17 cellular contexts compared by ENCODE assay signal in genomic region chr3:108471346-108471935, GRCh38. TPM values are rescaled to one million over a fixed set of nuclear protein-coding genes. Genes with fewer than 3 reads are reported as not detected.
DNase-seq lines count a peak whose midpoint lies in the region; ATAC-seq, FAIRE-seq and TF ChIP-seq lines count a peak whose summit lies in the region.
"Had no signal": no experiment of that assay in that cellular context is flagged by ENCODE, and none has a peak within 500 bp of the region (broad histone marks: within the 10 kb centered on the region; RNA-seq: fewer than 3 reads in every experiment).

No MANE protein-coding gene starts in this region.

- no peak overlapping the region for H2AFZ ChIP-seq in astrocyte (ENCODE audit: low read depth, low read length)

- peak overlapping the region; percentile 77 for H3K4me2 ChIP-seq in astrocyte (ENCODE audit: low read length)

- no TSS peak for BruUV-seq in MCF 10A (replicated peaks; lab: Mats Ljungman, UMichigan)

- TF ChIP-seq CTCF in MCF 10A (IDR thresholded peaks at IDR 0.05; ENCODE audit: unreplicated experiment) (no peak), breast epithelium (IDR thresholded peaks at IDR 0.05) (no peak), astrocyte (IDR thresholded peaks at IDR 0.05; ENCODE audit: insufficient read depth, low read depth, low read length) (no peak), foreskin keratinocyte (conservative IDR thresholded peaks at IDR 0.05) (no peak), GM20000 (IDR thresholded peaks at IDR 0.05; ENCODE audit: extremely low read depth, missing control alignments) (no peak)
- TF ChIP-seq CTCF in CD8-positive, alpha-beta T cell (IDR thresholded peaks at IDR 0.05), result no peak

- CTCF ChIA-PET in MCF 10A (lab: Yijun Ruan, JAX), result interaction anchor here (1.3 kb wide), 1 partner anchor 81 kb away, joined by 4 read pairs; no protein-coding TSS in a partner anchor
- CTCF ChIA-PET in CD8-positive, alpha-beta T cell (lab: Charles Lee), result interaction anchor here (0.9 kb wide), 1 partner anchor 545 kb away, joined by 3 read pairs; no protein-coding TSS in a partner anchor

- H3K4me1 Mint-ChIP-seq in MCF 10A (ENCODE audit: insufficient read depth, unreplicated experiment) (peaks cover 21% of the 10 kb centered on the region), astrocyte (ENCODE audit: low read depth, unreplicated experiment) (peaks cover 25% of the 10 kb centered on the region)
- no peaks in the 10 kb centered on the region for H3K4me1 Mint-ChIP-seq in CD8-positive, alpha-beta T cell (ENCODE audit: low read depth)
- H3K4me1 Mint-ChIP-seq: CD8-positive, alpha-beta memory T cell had no signal

- H3K27ac Mint-ChIP-seq in MCF 10A (ENCODE audit: low read depth, unreplicated experiment), result peak overlapping the region; percentile 55
- peak overlapping the region; percentile 89 for H3K27ac Mint-ChIP-seq in astrocyte (ENCODE audit: unreplicated experiment)
- H3K27ac Mint-ChIP-seq in CD8-positive, alpha-beta T cell, result no peak overlapping the region
- H3K27ac Mint-ChIP-seq: activated naive CD4-positive, alpha-beta T cell treated with anti-CD3 and anti-CD28 coated beads for 36 hours; CD8-positive, alpha-beta memory T cell; effector memory CD8-positive, alpha-beta T cell had no signal

- ATAC-seq in foreskin keratinocyte, result peak; percentile 12
- no peak for ATAC-seq in CD8-positive, alpha-beta T cell
- no peak for ATAC-seq in GM18502 (IDR thresholded peaks at IDR 0.05; ENCODE audit: poor library complexity, unreplicated experiment)
- ATAC-seq: effector memory CD8-positive, alpha-beta T cell; GM12878 had no signal

- H3K36me3 ChIP-seq in breast epithelium (no peaks in the 10 kb centered on the region), astrocyte (ENCODE audit: insufficient read depth, low read length) (no peaks in the 10 kb centered on the region)
- no peaks in the 10 kb centered on the region for H3K36me3 ChIP-seq in CD8-positive, alpha-beta T cell (ENCODE audit: insufficient read depth, low read length)

- POLR2A ChIA-PET in MCF 10A (lab: Yijun Ruan, JAX), result no interaction called here
- POLR2A ChIA-PET in CD8-positive, alpha-beta T cell (lab: Charles Lee), result no interaction called here

- H3K27ac ChIP-seq in breast epithelium, result no peak overlapping the region
- peak overlapping the region; percentile 84 for H3K27ac ChIP-seq in astrocyte (ENCODE audit: low read depth, low read length)
- H3K27ac ChIP-seq in foreskin keratinocyte, result peak overlapping the region; percentile 63
- no peak overlapping the region for H3K27ac ChIP-seq in CD8-positive, alpha-beta T cell (ENCODE audit: low read depth, low read length)
- H3K27ac ChIP-seq: 22Rv1 had no signal

- no peaks in the 10 kb centered on the region for H3K9me3 Mint-ChIP-seq in MCF 10A (ENCODE audit: unreplicated experiment)
- no peaks in the 10 kb centered on the region for H3K9me3 Mint-ChIP-seq in astrocyte (ENCODE audit: unreplicated experiment)
- H3K9me3 Mint-ChIP-seq in CD8-positive, alpha-beta T cell, result no peaks in the 10 kb centered on the region
- H3K9me3 Mint-ChIP-seq: activated naive CD4-positive, alpha-beta T cell treated with anti-CD3 and anti-CD28 coated beads for 36 hours; CD8-positive, alpha-beta memory T cell; effector memory CD8-positive, alpha-beta T cell; naive B cell had no signal

- no peak for TF ChIP-seq POLR2A in breast epithelium (IDR thresholded peaks at IDR 0.05)

- H3K4me3 Mint-ChIP-seq in MCF 10A (ENCODE audit: unreplicated experiment) (no peak overlapping the region), astrocyte (ENCODE audit: unreplicated experiment) (no peak overlapping the region)
- H3K4me3 Mint-ChIP-seq in CD8-positive, alpha-beta T cell, result no peak overlapping the region
- H3K4me3 Mint-ChIP-seq: activated naive CD4-positive, alpha-beta T cell treated with anti-CD3 and anti-CD28 coated beads for 36 hours; CD8-positive, alpha-beta memory T cell; effector memory CD8-positive, alpha-beta T cell; naive B cell had no signal

- H3K27me3 ChIP-seq in breast epithelium (no peaks in the 10 kb centered on the region), astrocyte (ENCODE audit: insufficient read depth, low read length) (no peaks in the 10 kb centered on the region), foreskin keratinocyte (no peaks in the 10 kb centered on the region)
- no peaks in the 10 kb centered on the region for H3K27me3 ChIP-seq in CD8-positive, alpha-beta T cell (ENCODE audit: insufficient read depth, low read length)

- H3K79me2 ChIP-seq in astrocyte (ENCODE audit: insufficient read depth, low read length), result no peaks in the 10 kb centered on the region

- intact Hi-C loops in MCF 10A (cut with micrococcal nuclease) (no loop called here), breast epithelium (cut with DNase I; ENCODE audit: low total_unique reads) (no loop called here)
- intact Hi-C loops in CD8-positive, alpha-beta T cell (cut with DNase I, micrococcal nuclease), result loop anchor here (10.0 kb wide), 2 partner anchors 387 to 417 kb away; no protein-coding TSS in a partner anchor

- peak overlapping the region; percentile 59 for H3K9ac ChIP-seq in astrocyte (ENCODE audit: low read length)

- no peaks in the 10 kb centered on the region for H4K20me1 ChIP-seq in astrocyte (ENCODE audit: insufficient read depth, low read length)

- no peaks in the 10 kb centered on the region for H3K27me3 Mint-ChIP-seq in MCF 10A (ENCODE audit: insufficient read depth, unreplicated experiment)
- H3K27me3 Mint-ChIP-seq in astrocyte (ENCODE audit: low read depth, unreplicated experiment), result no peaks in the 10 kb centered on the region
- no peaks in the 10 kb centered on the region for H3K27me3 Mint-ChIP-seq in CD8-positive, alpha-beta T cell (ENCODE audit: low read depth)

- FAIRE-seq in astrocyte (lab: Jason Lieb, UNC), result no peak
- FAIRE-seq: GM12878 had no signal

- DNase-seq in MCF 10A (ENCODE audit: unreplicated experiment), result no peak
- no peak for DNase-seq in breast epithelium (ENCODE audit: low spot score in 2 of 2)
- DNase-seq in astrocyte (ENCODE audit: low read depth), result peak; percentile 12
- DNase-seq in foreskin keratinocyte, result peak; percentile 14 to 47
- no peak for DNase-seq in GM20000 (ENCODE audit: low spot score)
- DNase-seq in CD8-positive, alpha-beta T cell, result no peak
- DNase-seq in NOMO-1 (lab: John Stamatoyannopoulos, UW; ENCODE audit: unreplicated experiment in 2 of 2), result no peak
- DNase-seq: activated CD8-positive, alpha-beta memory T cell treated with anti-CD3 and anti-CD28 coated beads, Interleukin-2, amount 50 U/mL, for 48 hours; activated naive CD4-positive, alpha-beta T cell treated with anti-CD3 and anti-CD28 coated beads for 36 hours; CD8-positive, alpha-beta memory T cell; effector memory CD8-positive, alpha-beta T cell; left cardiac atrium; naive B cell; NCI-H1436 had no signal

- H3K9me3 ChIP-seq in breast epithelium (no peaks in the 10 kb centered on the region), astrocyte (ENCODE audit: insufficient read depth, low read depth, low read length) (no peaks in the 10 kb centered on the region)
- no peaks in the 10 kb centered on the region for H3K9me3 ChIP-seq in CD8-positive, alpha-beta T cell (ENCODE audit: low read length)

- H3K36me3 Mint-ChIP-seq in MCF 10A (ENCODE audit: insufficient read depth, unreplicated experiment) (no peaks in the 10 kb centered on the region), astrocyte (ENCODE audit: low read depth, unreplicated experiment) (no peaks in the 10 kb centered on the region)
- no peaks in the 10 kb centered on the region for H3K36me3 Mint-ChIP-seq in CD8-positive, alpha-beta T cell
- H3K36me3 Mint-ChIP-seq: CD8-positive, alpha-beta memory T cell; naive B cell had no signal

- no peak overlapping the region for H3K4me3 ChIP-seq in breast epithelium
- peak overlapping the region; percentile 24 for H3K4me3 ChIP-seq in astrocyte (ENCODE audit: insufficient read depth, low read depth, low read length)
- no peak overlapping the region for H3K4me3 ChIP-seq in CD8-positive, alpha-beta T cell (ENCODE audit: low read depth, low read length)
- H3K4me3 ChIP-seq: GM12878 had no signal

- H3K4me1 ChIP-seq in breast epithelium (no peaks in the 10 kb centered on the region), astrocyte (ENCODE audit: insufficient read depth, low read length) (peaks cover 22% of the 10 kb centered on the region), foreskin keratinocyte (peaks cover 33% of the 10 kb centered on the region)
- H3K4me1 ChIP-seq in CD8-positive, alpha-beta T cell (ENCODE audit: insufficient read depth, low read length), result no peaks in the 10 kb centered on the region

RNA-seq across cellular contexts. Expression of gene MYH15, which starts 39.0 kb away (rescaled TPM):
- total RNA-seq in MCF 10A (2022) (0.19 and 0.25 TPM in 2 replicates), breast epithelium (not detected), astrocyte (0.36 and 0.59 TPM in 2 replicates), foreskin keratinocyte (5.0 and 6.3 TPM in 2 replicates)
- polyA plus RNA-seq in foreskin keratinocyte, result 1.3 and 1.5 TPM in 2 replicates
- under 1 TPM in 1 of 2 experiments, not detected in 1; 0.05 TPM for total RNA-seq in CD8-positive, alpha-beta T cell
- polyA plus RNA-seq: CD8-positive, alpha-beta memory T cell had no signal

Comparison
In these comparisons a context has a peak if more than half of its experiments do, and no peak if none do; other contexts are left out.
1. DNase-seq: peak in astrocyte (single experiment) and foreskin keratinocyte (2 of 2); none in MCF 10A (single experiment), breast epithelium (0 of 2), GM20000 (single experiment), CD8-positive, alpha-beta T cell (0 of 7) and NOMO-1 (0 of 2).
2. H3K27ac ChIP-seq: peak in astrocyte (single experiment) and foreskin keratinocyte (single experiment); none in breast epithelium (0 of 2) and CD8-positive, alpha-beta T cell (single experiment).
3. intact Hi-C loops: an anchor here in CD8-positive, alpha-beta T cell (10.0 kb wide); none called in MCF 10A and breast epithelium.